ENCODE assay signal across 8 cellular contexts in the genomic region with DNA sequence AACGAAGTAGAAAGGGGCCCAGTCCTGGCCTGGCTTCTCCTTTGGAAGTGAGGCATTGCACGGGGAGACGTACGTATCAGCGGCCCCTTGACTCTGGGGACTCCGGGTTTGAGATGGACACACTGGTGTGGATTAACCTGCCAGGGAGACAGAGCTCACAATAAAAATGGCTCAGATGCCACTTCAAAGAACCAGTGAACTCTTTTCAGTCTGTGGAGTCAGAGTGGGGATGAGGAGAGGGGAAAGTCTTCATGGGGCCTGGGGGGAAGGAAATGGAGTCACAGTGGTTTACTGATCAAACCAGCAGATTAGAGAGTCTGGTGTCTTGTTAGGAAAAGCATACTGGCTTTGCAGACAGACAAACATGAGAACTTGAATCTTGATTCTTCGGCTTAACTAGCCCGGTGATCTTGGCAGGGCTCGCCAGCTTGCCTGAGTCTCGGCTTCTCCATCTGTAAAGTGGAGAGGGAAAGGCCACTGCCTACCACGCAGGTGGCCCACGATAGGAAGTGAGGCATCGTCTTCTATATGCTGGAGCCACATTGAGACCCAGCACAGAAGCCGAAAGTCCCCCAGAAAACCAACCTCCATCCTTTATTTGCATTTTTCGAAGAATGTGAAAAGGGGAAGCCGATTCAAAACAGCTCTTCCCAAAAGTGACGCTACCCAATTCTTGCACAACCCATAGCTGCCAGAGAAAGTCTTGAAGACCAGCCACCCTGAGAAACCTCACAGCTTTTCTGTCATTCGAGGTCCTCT. TPM values are rescaled to one million over a fixed set of nuclear protein-coding genes. Genes with fewer than 3 reads are reported as not detected.
DNase-seq lines count a peak whose midpoint lies in the region; ATAC-seq and TF ChIP-seq lines count a peak whose summit lies in the region.

A gene with protein sequence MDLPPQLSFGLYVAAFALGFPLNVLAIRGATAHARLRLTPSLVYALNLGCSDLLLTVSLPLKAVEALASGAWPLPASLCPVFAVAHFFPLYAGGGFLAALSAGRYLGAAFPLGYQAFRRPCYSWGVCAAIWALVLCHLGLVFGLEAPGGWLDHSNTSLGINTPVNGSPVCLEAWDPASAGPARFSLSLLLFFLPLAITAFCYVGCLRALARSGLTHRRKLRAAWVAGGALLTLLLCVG (N-terminal part only) (plus strand): TSS at position 732 of the 759 bp plus-strand sequence. CDS start 3,650 bp downstream, outside the sequence.

- TF ChIP-seq CTCF in Peyer's patch (IDR thresholded peaks at IDR 0.05) (no peak), neural progenitor cell (IDR thresholded peaks at IDR 0.05) (no peak), mammary epithelial cell (conservative IDR thresholded peaks at IDR 0.05 in 1 of 2, IDR thresholded peaks at IDR 0.05 in 1 of 2; ENCODE audit: extremely low read depth in 1 of 2, insufficient read depth in 1 of 2, low read depth in 1 of 2, low read length in 2 of 2) (no peak)

- H3K36me3 ChIP-seq in Peyer's patch (no peaks in the 10 kb centered on the region), neural progenitor cell (no peaks in the 10 kb centered on the region), mammary epithelial cell (ENCODE audit: insufficient read depth, low read length) (no peaks in the 10 kb centered on the region)

- in situ Hi-C loops in mammary epithelial cell (cut with MboI; ENCODE audit: low sequenced_read_pairs in 2 of 2) = no loop called here

- H2AFZ ChIP-seq in neural progenitor cell (replicated peaks) (no peak within 1 kb of the TSS), mammary epithelial cell (ENCODE audit: low read depth, low read length) (no peak within 1 kb of the TSS)

- H3K4me1 ChIP-seq in Peyer's patch (peaks cover 0 to 27% (median 9%) of the 10 kb centered on the region in 4 donors), neural progenitor cell (no peaks in the 10 kb centered on the region), mammary epithelial cell (ENCODE audit: insufficient read depth, low read length) (no peaks in the 10 kb centered on the region)

- H3K79me2 ChIP-seq in neural progenitor cell (ENCODE audit: low read depth) = no peaks in the 10 kb centered on the region
- H3K79me2 ChIP-seq in mammary epithelial cell (ENCODE audit: insufficient read depth, low read length) = no peaks in the 10 kb centered on the region

- no peak for TF ChIP-seq POLR2A in Peyer's patch (IDR thresholded peaks at IDR 0.05)

- ATAC-seq in GM18858 (IDR thresholded peaks at IDR 0.05; ENCODE audit: unreplicated experiment) (peak; percentile 37), HG02678 (IDR thresholded peaks at IDR 0.05; ENCODE audit: unreplicated experiment) (peak; percentile 66)

- H3K4me3 ChIP-seq in Peyer's patch (no peak within 1 kb of the TSS), neural progenitor cell (no peak within 1 kb of the TSS), mammary epithelial cell (replicated peaks in 1 of 3; ENCODE audit: insufficient read depth in 1 of 3, low read depth in 2 of 3, low read length in 3 of 3) (no peak within 1 kb of the TSS)

- H3K4me1 Mint-ChIP-seq in neural progenitor cell = peaks cover 4% of the 10 kb centered on the region

- H3K27me3 ChIP-seq in Peyer's patch (no peaks in the 10 kb centered on the region), neural progenitor cell (peaks cover 36% of the 10 kb centered on the region), mammary epithelial cell (ENCODE audit: insufficient read depth, low read length) (no peaks in the 10 kb centered on the region)

- H3K4me2 ChIP-seq in neural progenitor cell = no peak within 1 kb of the TSS
- no peak within 1 kb of the TSS for H3K4me2 ChIP-seq in mammary epithelial cell (ENCODE audit: insufficient read depth, low read depth, low read length)

- BruUV-seq in mammary epithelial cell (replicated peaks; lab: Mats Ljungman, UMichigan) = no TSS peak

- dilution Hi-C loops in mammary epithelial cell (cut with HindIII; ENCODE audit: low sequenced_read_pairs) = no loop called here

- peak; percentile 21 to 70 (median 69) for DNase-seq in Peyer's patch
- peak; percentile 32 for DNase-seq in ecto neural progenitor cell (ENCODE audit: low spot score)
- peak; percentile 43 to 65 (median 51) for DNase-seq in stimulated activated CD4-positive, alpha-beta T cell treated with anti-CD3 and anti-CD28 coated beads, TNF-alpha, amount 100 ng/mL, for 48 hours (ENCODE audit: low read depth in 3 of 3)
- no peak for DNase-seq in neural progenitor cell (ENCODE audit: low spot score)
- DNase-seq in mammary epithelial cell = no peak
- DNase-seq in RPMI8226 = no peak

- CTCF ChIA-PET in mammary epithelial cell (lab: Charles Lee; ENCODE audit: low non-redundant PET) = interaction anchor here (0.5 kb wide), 1 partner anchor 19 kb away, joined by 3 read pairs; no protein-coding TSS in a partner anchor

- H3K27ac ChIP-seq in Peyer's patch (peak within 1 kb of the TSS in 2 of 4 donors; percentile 57 to 77), neural progenitor cell (no peak within 1 kb of the TSS), mammary epithelial cell (ENCODE audit: insufficient read depth, low read depth, low read length) (no peak within 1 kb of the TSS)

- no peaks in the 10 kb centered on the region for H4K20me1 ChIP-seq in neural progenitor cell (ENCODE audit: low read depth)
- no peaks in the 10 kb centered on the region for H4K20me1 ChIP-seq in mammary epithelial cell (ENCODE audit: insufficient read depth, low read length)

- no peaks in the 10 kb centered on the region for H3K9me3 Mint-ChIP-seq in neural progenitor cell

- no peak within 1 kb of the TSS for H3K9ac ChIP-seq in neural progenitor cell
- no peak within 1 kb of the TSS for H3K9ac ChIP-seq in mammary epithelial cell (ENCODE audit: insufficient read depth, low read length)

- H3K36me3 Mint-ChIP-seq in neural progenitor cell = no peaks in the 10 kb centered on the region

- H3K27me3 Mint-ChIP-seq in neural progenitor cell (ENCODE audit: insufficient read depth, low read depth) = peaks cover 13% of the 10 kb centered on the region

- WGBS in mammary epithelial cell (ENCODE audit: low coverage, missing lambda C conversion rate) = 82% methylated on average over 18 of the region's 18 CpGs

- intact Hi-C loops in mammary epithelial cell (cut with micrococcal nuclease) = no loop called here

- no peak within 1 kb of the TSS for H3K4me3 Mint-ChIP-seq in neural progenitor cell

- H3K9me3 ChIP-seq in Peyer's patch (no peaks in the 10 kb centered on the region), neural progenitor cell (ENCODE audit: low read depth) (no peaks in the 10 kb centered on the region), mammary epithelial cell (replicated peaks; ENCODE audit: insufficient read depth, low read length) (no peaks in the 10 kb centered on the region)

- H3F3A ChIP-seq in neural progenitor cell (ENCODE audit: low read depth) = no peaks in the 10 kb centered on the region

- no peak within 1 kb of the TSS for H3K27ac Mint-ChIP-seq in neural progenitor cell

RNA-seq across cellular contexts. Expression of the gene that starts here (rescaled TPM):
- total RNA-seq in Peyer's patch (1 to 10 TPM in 1 of 4 donors, under 1 TPM in 1, not detected in 2; 0.66 to 1.6 TPM), neural progenitor cell (ENCODE audit: low replicate concordance) (0.06 TPM in 1 of 2 replicates, not detected in the other), mammary epithelial cell (not detected)
- polyA plus RNA-seq in mammary epithelial cell = not detected
- polyA minus RNA-seq in mammary epithelial cell = not detected

Comparison
In these comparisons a context has a peak if more than half of its experiments do, and no peak if none do; other contexts are left out.
1. DNase-seq: peak in Peyer's patch (3 of 3), ecto neural progenitor cell (single experiment) and stimulated activated CD4-positive, alpha-beta T cell treated with anti-CD3 and anti-CD28 coated beads, TNF-alpha, amount 100 ng/mL, for 48 hours (3 of 3); none in neural progenitor cell (single experiment), mammary epithelial cell (single experiment) and RPMI8226 (single experiment).